ENCODE assay signal across 8 cellular contexts in the genomic region with DNA sequence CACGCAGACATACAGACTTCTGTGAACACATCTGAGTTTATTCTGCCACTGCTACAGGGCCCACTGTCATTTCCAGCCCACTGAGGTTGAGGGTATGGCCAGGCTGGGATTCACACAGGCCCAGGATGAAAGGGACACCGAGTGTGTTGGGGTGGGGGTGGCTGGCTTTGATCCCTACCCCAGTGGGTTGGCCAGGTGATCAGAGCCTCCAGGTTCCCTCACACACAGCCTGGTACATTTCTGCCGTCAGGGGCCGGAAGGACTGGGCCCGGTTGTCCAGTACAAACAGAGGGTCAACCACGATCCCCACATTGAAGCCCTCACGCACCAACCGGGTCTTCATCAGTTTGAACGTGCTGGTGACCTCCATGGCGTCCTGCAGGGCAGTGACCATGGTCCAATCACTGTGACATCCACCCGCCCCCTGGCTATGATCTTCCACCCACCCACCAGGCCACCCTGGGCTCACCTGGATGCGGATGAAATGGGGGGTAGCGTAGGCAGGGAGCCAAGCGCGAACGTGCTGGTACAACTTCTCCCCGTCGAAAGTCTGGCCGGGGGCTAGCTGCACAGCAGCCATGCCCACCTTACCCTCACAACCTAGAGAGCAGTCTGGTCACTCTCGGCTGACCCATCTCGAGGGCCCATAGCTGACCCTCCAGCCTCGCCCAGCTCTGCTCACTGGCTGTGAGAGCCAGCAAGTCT. TPM values are rescaled to one million over a fixed set of nuclear protein-coding genes. Genes with fewer than 3 reads are reported as not detected.
DNase-seq lines count a peak whose midpoint lies in the region; TF ChIP-seq lines count a peak whose summit lies in the region.

No MANE protein-coding gene starts in this region.

- H3K9me3 ChIP-seq in iPS-18c (ENCODE audit: control insufficient read depth, insufficient read depth, low read length) (no peaks in the 10 kb centered on the region), suprapubic skin (no peaks in the 10 kb centered on the region)

- peaks cover 22% of the 10 kb centered on the region for H3K4me1 ChIP-seq in suprapubic skin

- peaks cover 21% of the 10 kb centered on the region for H3K4me1 Mint-ChIP-seq in activated T-helper 2 cell treated with anti-CD3 and anti-CD28 coated beads, Interferon-gamma antibody, Interleukin-2, Interleukin-4, amounts not matched to agents 10 μg/mL and 5 μg/mL and 100 μg/mL, durations not matched to agents 14 hours and 24 hours and 36 hours (ENCODE audit: low read depth)

- no peak for TF ChIP-seq CTCF in suprapubic skin (IDR thresholded peaks at IDR 0.05)

- TF ChIP-seq EP300 in suprapubic skin (IDR thresholded peaks at IDR 0.05) = no peak

- intact Hi-C loops in activated T-helper 2 cell treated with anti-CD3 and anti-CD28 coated beads, Interferon-gamma antibody, Interleukin-2, Interleukin-4, amounts not matched to agents 10 μg/mL and 5 μg/mL and 100 μg/mL, durations not matched to agents 14 hours and 24 hours and 36 hours (cut with micrococcal nuclease) = loop anchor here (1.0 kb wide), 4 partner anchors 16 to 90 kb away; a partner anchor contains a TSS

- H3K27ac Mint-ChIP-seq in activated T-helper 2 cell treated with anti-CD3 and anti-CD28 coated beads, Interferon-gamma antibody, Interleukin-2, Interleukin-4, amounts not matched to agents 10 μg/mL and 5 μg/mL and 100 μg/mL, durations not matched to agents 14 hours and 24 hours and 36 hours = peak overlapping the region; percentile 97

- H3K4me3 ChIP-seq in iPS-18c (ENCODE audit: insufficient read depth, low read depth, low read length) = peak overlapping the region; percentile 80
- H3K4me3 ChIP-seq in suprapubic skin = peak overlapping the region; percentile 56

- WGBS in suprapubic skin = 62% methylated on average over 17 of the region's 22 CpGs

- H3K9me3 Mint-ChIP-seq in activated T-helper 2 cell treated with anti-CD3 and anti-CD28 coated beads, Interferon-gamma antibody, Interleukin-2, Interleukin-4, amounts not matched to agents 10 μg/mL and 5 μg/mL and 100 μg/mL, durations not matched to agents 14 hours and 24 hours and 36 hours = peaks cover 12% of the 10 kb centered on the region

- peak overlapping the region; percentile 99 for H3K4me3 Mint-ChIP-seq in activated T-helper 2 cell treated with anti-CD3 and anti-CD28 coated beads, Interferon-gamma antibody, Interleukin-2, Interleukin-4, amounts not matched to agents 10 μg/mL and 5 μg/mL and 100 μg/mL, durations not matched to agents 14 hours and 24 hours and 36 hours (ENCODE audit: low read depth)

- H3K36me3 ChIP-seq in suprapubic skin = no peaks in the 10 kb centered on the region

- H3K27ac ChIP-seq in suprapubic skin = no peak overlapping the region

- H3K36me3 Mint-ChIP-seq in activated T-helper 2 cell treated with anti-CD3 and anti-CD28 coated beads, Interferon-gamma antibody, Interleukin-2, Interleukin-4, amounts not matched to agents 10 μg/mL and 5 μg/mL and 100 μg/mL, durations not matched to agents 14 hours and 24 hours and 36 hours (ENCODE audit: low read depth) = peaks cover 5% of the 10 kb centered on the region

- H3K27me3 ChIP-seq in suprapubic skin = no peaks in the 10 kb centered on the region

- TF ChIP-seq POLR2A in suprapubic skin (IDR thresholded peaks at IDR 0.05) = no peak

- DNase-seq in NCI-H146 (lab: John Stamatoyannopoulos, UW) = peak; percentile 45
- DNase-seq in NCI-H146 treated with DMSO at 0.1 percent for 48 hours (lab: John Stamatoyannopoulos, UW; ENCODE audit: unreplicated experiment) = no peak
- DNase-seq in activated T-helper 2 cell treated with anti-CD3 and anti-CD28 coated beads, Interferon-gamma antibody, Interleukin-2, Interleukin-4, amounts not matched to agents 10 μg/mL and 5 μg/mL and 100 μg/mL, durations not matched to agents 14 hours and 24 hours and 36 hours (ENCODE audit: low spot score) = no peak
- peak in 1 of 2 donors; percentile 77 for DNase-seq in suprapubic skin (ENCODE audit: low spot score in 2 of 2)
- DNase-seq in ureter (ENCODE audit: low spot score) = no peak
- no peak for DNase-seq in stimulated activated CD4-positive, alpha-beta T cell treated with anti-CD3 and anti-CD28 coated beads, Interleukin-2, amount 100 ng/mL, for 24 hours
- no peak for DNase-seq in iPS-NIHi7 (ENCODE audit: extremely low spot score)

- H3K27me3 Mint-ChIP-seq in activated T-helper 2 cell treated with anti-CD3 and anti-CD28 coated beads, Interferon-gamma antibody, Interleukin-2, Interleukin-4, amounts not matched to agents 10 μg/mL and 5 μg/mL and 100 μg/mL, durations not matched to agents 14 hours and 24 hours and 36 hours (ENCODE audit: low read depth) = no peaks in the 10 kb centered on the region

RNA-seq across cellular contexts. Expression of a gene that starts 13.3 kb away (rescaled TPM):
- total RNA-seq in activated T-helper 2 cell treated with anti-CD3 and anti-CD28 coated beads, Interferon-gamma antibody, Interleukin-2, Interleukin-4, amounts not matched to agents 10 μg/mL and 5 μg/mL and 100 μg/mL, durations not matched to agents 14 hours and 24 hours and 36 hours = 23.0 and 23.5 TPM in 2 replicates
- total RNA-seq in suprapubic skin (10 to 100 TPM in 2 of 4 donors, 1 to 10 TPM in 2; 2.1 to 19.1 (median 10.7) TPM), ureter (16.5 TPM)

RNA-seq across cellular contexts. Expression of a gene that starts 21.1 kb away (rescaled TPM):
- total RNA-seq in activated T-helper 2 cell treated with anti-CD3 and anti-CD28 coated beads, Interferon-gamma antibody, Interleukin-2, Interleukin-4, amounts not matched to agents 10 μg/mL and 5 μg/mL and 100 μg/mL, durations not matched to agents 14 hours and 24 hours and 36 hours = 16.6 and 17.7 TPM in 2 replicates
- total RNA-seq in suprapubic skin = 10 to 100 TPM in 3 of 4 donors, 1 to 10 TPM in 1; 6.7 to 20.7 (median 15.8) TPM
- total RNA-seq in ureter = 14.9 TPM

RNA-seq across cellular contexts. Expression of a gene that starts 22.3 kb away (rescaled TPM):
- total RNA-seq in activated T-helper 2 cell treated with anti-CD3 and anti-CD28 coated beads, Interferon-gamma antibody, Interleukin-2, Interleukin-4, amounts not matched to agents 10 μg/mL and 5 μg/mL and 100 μg/mL, durations not matched to agents 14 hours and 24 hours and 36 hours = 6.6 and 6.9 TPM in 2 replicates
- total RNA-seq in suprapubic skin (10 to 100 TPM; 19.8 to 38.8 (median 24.0) TPM), ureter (18.0 TPM)

RNA-seq across cellular contexts. Expression of a gene that starts 31.6 kb away (rescaled TPM):
- total RNA-seq in activated T-helper 2 cell treated with anti-CD3 and anti-CD28 coated beads, Interferon-gamma antibody, Interleukin-2, Interleukin-4, amounts not matched to agents 10 μg/mL and 5 μg/mL and 100 μg/mL, durations not matched to agents 14 hours and 24 hours and 36 hours = 11.6 and 12.3 TPM in 2 replicates
- total RNA-seq in suprapubic skin (10 to 100 TPM; 20.3 to 41.5 (median 25.6) TPM), ureter (14.7 TPM)

RNA-seq across cellular contexts. Expression of a gene that starts 45.4 kb away (rescaled TPM):
- total RNA-seq in activated T-helper 2 cell treated with anti-CD3 and anti-CD28 coated beads, Interferon-gamma antibody, Interleukin-2, Interleukin-4, amounts not matched to agents 10 μg/mL and 5 μg/mL and 100 μg/mL, durations not matched to agents 14 hours and 24 hours and 36 hours = 658 and 662 TPM in 2 replicates
- 100 to 1,000 TPM; 334 to 395 (median 360) TPM for total RNA-seq in suprapubic skin
- 329 TPM for total RNA-seq in ureter
